Comparison of ENCODE assay signal across 1 cellular context in genomic region chr7:66591801-66592596, GRCh38.
TF ChIP-seq lines count a peak whose summit lies in the region.

No MANE protein-coding gene starts in this region.

TF ChIP-seq in HepG2, 621 proteins besides CTCF, POLR2A, EP300 and RAD21 (continued from another document and continues in another):
- TF ChIP-seq DNMT3B (CRISPR knock-in tag; conservative IDR thresholded peaks at IDR 0.05) (peak; percentile 34; the same call in 1 of the 2 replicates), MXD3 (CRISPR knock-in tag; IDR thresholded peaks at IDR 0.05) (no peak; the same call in 1 of the 2 replicates), RFX5 (IDR thresholded peaks at IDR 0.05; ENCODE audit: low read depth, low read length) (no peak), DMAP1 (CRISPR knock-in tag; IDR thresholded peaks at IDR 0.05) (peak; percentile 87; the same call in 1 of the 2 replicates), PRPF4 (IDR thresholded peaks at IDR 0.05; ENCODE audit: low read depth, low read length, poor library complexity, severe bottlenecking) (no peak), SMAD9 (CRISPR knock-in tag; IDR thresholded peaks at IDR 0.05) (no peak), YY1 (IDR thresholded peaks at IDR 0.05; ENCODE audit: insufficient read depth, insufficient replicate concordance, low read depth, low read length) (peak; percentile 78), SYNCRIP (IDR thresholded peaks at IDR 0.05; ENCODE audit: insufficient read depth, low read depth, low read length) (no peak), NFIC (IDR thresholded peaks at IDR 0.05; ENCODE audit: low read length) (no peak), ZNF367 (CRISPR knock-in tag; IDR thresholded peaks at IDR 0.05; ENCODE audit: borderline replicate concordance) (no peak), ZNF354B (CRISPR knock-in tag; IDR thresholded peaks at IDR 0.05) (no peak), SP5 (CRISPR knock-in tag; IDR thresholded peaks at IDR 0.05; ENCODE audit: borderline replicate concordance, low read depth) (peak; percentile 71), ZNF839 (CRISPR knock-in tag; IDR thresholded peaks at IDR 0.05; ENCODE audit: borderline replicate concordance) (peak; percentile 55; the same call in 1 of the 2 replicates), ZNF782 (CRISPR knock-in tag; IDR thresholded peaks at IDR 0.05; ENCODE audit: borderline replicate concordance) (0 out of 2 replicates have a peak, but pooled peaks have one; percentile 31), JARID2 (CRISPR knock-in tag; IDR thresholded peaks at IDR 0.05; ENCODE audit: insufficient replicate concordance) (no peak), PHF20 (CRISPR knock-in tag; IDR thresholded peaks at IDR 0.05) (peak; percentile 87), ZNF549 (CRISPR knock-in tag; IDR thresholded peaks at IDR 0.05) (no peak), ZBTB26 (CRISPR knock-in tag; IDR thresholded peaks at IDR 0.05; ENCODE audit: borderline replicate concordance) (no peak), MTA3 (CRISPR knock-in tag; IDR thresholded peaks at IDR 0.05) (no peak), BRF2 (CRISPR knock-in tag; IDR thresholded peaks at IDR 0.05) (0 out of 2 replicates have a peak, but pooled peaks have one; percentile 32), GMEB1 (CRISPR knock-in tag; IDR thresholded peaks at IDR 0.05; ENCODE audit: borderline replicate concordance) (peak; percentile 99), CBX5 (CRISPR knock-in tag; IDR thresholded peaks at IDR 0.05; ENCODE audit: borderline replicate concordance) (peak; percentile 60; the same call in 1 of the 2 replicates), ZNF407 (CRISPR knock-in tag; IDR thresholded peaks at IDR 0.05; ENCODE audit: not compliant biosample characterization) (no peak), TRIM24 (CRISPR knock-in tag; IDR thresholded peaks at IDR 0.05) (no peak), ZNF510 (CRISPR knock-in tag; IDR thresholded peaks at IDR 0.05; ENCODE audit: low read depth) (peak; percentile 38), FOXM1 (CRISPR knock-in tag; IDR thresholded peaks at IDR 0.05) (no peak), ZSCAN21 (CRISPR knock-in tag; IDR thresholded peaks at IDR 0.05; ENCODE audit: borderline replicate concordance) (peak; percentile 73; the same call in 1 of the 2 replicates), POLR2AphosphoS5 (IDR thresholded peaks at IDR 0.05; ENCODE audit: low read depth, low read length) (peak; percentile 96), REXO4 (CRISPR knock-in tag; IDR thresholded peaks at IDR 0.05; ENCODE audit: borderline replicate concordance) (no peak), ZNF740 (CRISPR knock-in tag; IDR thresholded peaks at IDR 0.05) (peak; percentile 97), ZSCAN20 (CRISPR knock-in tag; IDR thresholded peaks at IDR 0.05; ENCODE audit: borderline replicate concordance) (peak; percentile 60; the same call in 1 of the 2 replicates), ZSCAN31 (CRISPR knock-in tag; IDR thresholded peaks at IDR 0.05; ENCODE audit: low read depth) (0 out of 2 replicates have a peak, but pooled peaks have one; percentile 31), SAFB2 (CRISPR knock-in tag; IDR thresholded peaks at IDR 0.05; ENCODE audit: borderline replicate concordance, low read depth) (no peak; the same call in 1 of the 2 replicates), SPEN (CRISPR knock-in tag; IDR thresholded peaks at IDR 0.05; ENCODE audit: low read depth) (peak; percentile 95), SMARCC2 (IDR thresholded peaks at IDR 0.05) (no peak), ZNF75D (CRISPR knock-in tag; IDR thresholded peaks at IDR 0.05; ENCODE audit: borderline replicate concordance) (no peak), RBM22 (optimal IDR thresholded peaks at IDR 0.05; ENCODE audit: low read length) (no peak), ZNF414 (CRISPR knock-in tag; IDR thresholded peaks at IDR 0.05) (peak; percentile 70; the same call in 1 of the 2 replicates), MTF1 (CRISPR knock-in tag; IDR thresholded peaks at IDR 0.05) (no peak), ZNF33A (CRISPR knock-in tag; IDR thresholded peaks at IDR 0.05; ENCODE audit: borderline replicate concordance) (0 out of 2 replicates have a peak, but pooled peaks have one; percentile 32), ZNF567 (CRISPR knock-in tag; IDR thresholded peaks at IDR 0.05; ENCODE audit: borderline replicate concordance) (no peak), ZNF776 (CRISPR knock-in tag; IDR thresholded peaks at IDR 0.05) (peak; percentile 93), STAT6 (CRISPR knock-in tag; IDR thresholded peaks at IDR 0.05; ENCODE audit: borderline replicate concordance) (no peak), ZNF224 (CRISPR knock-in tag; IDR thresholded peaks at IDR 0.05) (0 out of 2 replicates have a peak, but pooled peaks have one; percentile 28), PRMT3 (CRISPR knock-in tag; IDR thresholded peaks at IDR 0.05; ENCODE audit: borderline replicate concordance, low read depth) (no peak; the same call in 1 of the 2 replicates), THYN1 (CRISPR knock-in tag; IDR thresholded peaks at IDR 0.05; ENCODE audit: borderline replicate concordance, low read depth) (no peak), HOXA3 (CRISPR knock-in tag; IDR thresholded peaks at IDR 0.05) (peak; percentile 87), IRF9 (CRISPR knock-in tag; IDR thresholded peaks at IDR 0.05; ENCODE audit: borderline replicate concordance) (peak; percentile 91), IKZF1 (IDR thresholded peaks at IDR 0.05) (no peak), TGIF2 (CRISPR knock-in tag; IDR thresholded peaks at IDR 0.05) (0 out of 2 replicates have a peak, but pooled peaks have one; percentile 31), MATR3 (CRISPR knock-in tag; IDR thresholded peaks at IDR 0.05) (no peak)
